Comparison of ENCODE assay signal across 21 cellular contexts in genomic region chr10:6674282-6674681, GRCh38.
DNase-seq lines count a peak whose midpoint lies in the region; ATAC-seq, FAIRE-seq and TF ChIP-seq lines count a peak whose summit lies in the region.
"Had no signal": no experiment of that assay in that cellular context is flagged by ENCODE, and none has a peak within 500 bp of the region (broad histone marks: within the 10 kb centered on the region; RNA-seq: fewer than 3 reads in every experiment).

No MANE protein-coding gene starts in this region.

- DNase-seq in SKM-1 treated with dmso at 0.1 percent for 144 hours (lab: John Stamatoyannopoulos, UW; ENCODE audit: unreplicated experiment): peak; percentile 21
- DNase-seq in SKM-1 (lab: John Stamatoyannopoulos, UW; ENCODE audit: unreplicated experiment): no peak
- DNase-seq in NOMO-1 (lab: John Stamatoyannopoulos, UW; ENCODE audit: unreplicated experiment in 2 of 2): peak; percentile 24 to 59
- DNase-seq in dermis blood vessel endothelial cell: peak; percentile 33
- DNase-seq in H54 (ENCODE audit: insufficient read length, low spot score): no peak
- DNase-seq in DMS153 (lab: John Stamatoyannopoulos, UW): no peak
- DNase-seq: CD4-positive, alpha-beta memory T cell; DND-41; GDM1; HFFc6; NCI-H1048; NCI-H146; NCI-H2107; NCI-H226; NCI-H526 treated with DMSO at 0.1 percent for 48 hours; Peyer's patch; SHP77 treated with DMSO at 0.1 percent for 48 hours had no signal

- FAIRE-seq in H54 (lab: Jason Lieb, UNC): no peak
- FAIRE-seq: A204.1, H1 had no signal

- no peak for TF ChIP-seq POLR2A in H54 (IDR thresholded peaks at IDR 0.05; ENCODE audit: low read depth, low read length)

- no peak for ATAC-seq in GM21825 (IDR thresholded peaks at IDR 0.05; ENCODE audit: unreplicated experiment)
- no peak for ATAC-seq in GM18517 (IDR thresholded peaks at IDR 0.05; ENCODE audit: unreplicated experiment)

Comparison
In these comparisons a context has a peak if more than half of its experiments do, and no peak if none do; other contexts are left out.
1. DNase-seq: peak in SKM-1 treated with dmso at 0.1 percent for 144 hours (single experiment), NOMO-1 (2 of 2) and dermis blood vessel endothelial cell (single experiment); none in SKM-1 (single experiment), H54 (single experiment) and DMS153 (single experiment).